8 cellular contexts compared by ENCODE assay signal in the genomic region with DNA sequence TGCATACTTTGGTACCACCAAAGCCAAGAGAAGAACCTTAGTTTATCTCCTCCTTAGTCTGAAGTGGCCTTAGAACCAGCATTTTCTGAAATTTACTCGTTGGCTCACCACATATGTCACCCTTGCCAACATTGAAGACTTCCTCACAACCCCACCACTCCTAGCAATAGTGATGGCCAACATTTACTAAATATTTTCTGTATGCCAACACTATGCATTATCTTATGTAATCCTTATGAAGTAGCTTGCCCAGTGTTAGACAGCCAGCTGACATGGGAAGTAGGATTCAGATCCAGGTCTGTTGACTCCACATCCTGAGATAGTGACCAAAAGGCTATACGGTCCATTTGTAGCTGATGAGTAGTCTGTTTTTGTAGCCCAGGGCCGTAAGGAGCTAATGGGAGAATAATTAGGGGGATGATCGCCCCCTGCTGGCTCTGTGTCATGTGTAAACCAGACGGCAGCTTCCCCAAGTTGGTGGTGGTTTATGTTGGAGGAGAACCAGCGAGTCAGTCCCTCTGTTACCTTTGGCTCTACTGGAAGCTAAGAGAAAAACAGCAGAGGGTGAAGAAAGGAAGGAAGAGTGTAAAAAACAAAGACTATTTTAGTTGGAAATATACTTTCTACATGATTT.
A peak's percentile ranks its signal among the peaks of the same experiment; 100 is the strongest.
DNase-seq lines count a peak whose midpoint lies in the region; ATAC-seq and TF ChIP-seq lines count a peak whose summit lies in the region.

No MANE protein-coding gene starts in this region.

- H3K9ac ChIP-seq in Loucy (ENCODE audit: low read depth, low read length, poor library complexity, severe bottlenecking): no peak overlapping the region
- H3K9ac ChIP-seq in parathyroid adenoma: no peak overlapping the region

- no peak overlapping the region for H3K27ac ChIP-seq in parathyroid adenoma
- H3K27ac ChIP-seq in tibial artery: peak overlapping the region; percentile 83 to 85

- peak; percentile 67 for ATAC-seq in GM19351 (IDR thresholded peaks at IDR 0.05; ENCODE audit: unreplicated experiment)

- H3K79me2 ChIP-seq in Loucy (ENCODE audit: insufficient read depth, low read length) (no peaks in the 10 kb centered on the region), parathyroid adenoma (peaks cover under 1% of the 10 kb centered on the region)

- peak; percentile 89 for TF ChIP-seq CTCF in Loucy (conservative IDR thresholded peaks at IDR 0.05; ENCODE audit: low read length)
- peak; percentile 65 for TF ChIP-seq CTCF in parathyroid adenoma (IDR thresholded peaks at IDR 0.05)
- peak; percentile 73 to 86 for TF ChIP-seq CTCF in tibial artery (IDR thresholded peaks at IDR 0.05)

- H3K27me3 ChIP-seq in Loucy (ENCODE audit: insufficient read depth, low read length, poor library complexity, severe bottlenecking) (no peaks in the 10 kb centered on the region), parathyroid adenoma (ENCODE audit: control insufficient read depth, insufficient read depth, low read length) (no peaks in the 10 kb centered on the region), tibial artery (no peaks in the 10 kb centered on the region)

- H3F3A ChIP-seq in Loucy (ENCODE audit: low read depth): no peaks in the 10 kb centered on the region

- H3K4me3 ChIP-seq in Loucy (ENCODE audit: low read length, poor library complexity, severe bottlenecking): no peak overlapping the region
- no peak overlapping the region for H3K4me3 ChIP-seq in parathyroid adenoma (ENCODE audit: low read depth, low read length)
- H3K4me3 ChIP-seq in tibial artery: peak overlapping the region in 1 of 2 donors; percentile 25

- H3K4me1 ChIP-seq in Loucy (ENCODE audit: insufficient read depth, low read length, poor library complexity, severe bottlenecking): no peaks in the 10 kb centered on the region
- H3K4me1 ChIP-seq in parathyroid adenoma: peaks cover 3% of the 10 kb centered on the region
- H3K4me1 ChIP-seq in tibial artery: peaks cover 0 to 33% (median 27%) of the 10 kb centered on the region in 4 donors

- intact Hi-C loops in tibial artery (cut with DNase I; ENCODE audit: low total_unique reads): loop anchor here (2.0 to 10.0 kb wide), 4 partner anchors 74 to 558 kb away; partner anchors contain the start of gene TEAD1

- no peaks in the 10 kb centered on the region for H3K9me2 ChIP-seq in Loucy (replicated peaks; ENCODE audit: low read depth, low read length)

- H3K9me3 ChIP-seq in Loucy (ENCODE audit: insufficient read depth, low read depth, low read length) (no peaks in the 10 kb centered on the region), parathyroid adenoma (ENCODE audit: control insufficient read depth, low read length) (no peaks in the 10 kb centered on the region), tibial artery (no peaks in the 10 kb centered on the region)

- no peaks in the 10 kb centered on the region for H4K20me1 ChIP-seq in Loucy (ENCODE audit: insufficient read depth, low read length, poor library complexity, severe bottlenecking)

- H3K36me3 ChIP-seq in Loucy (ENCODE audit: insufficient read depth, low read length) (no peaks in the 10 kb centered on the region), parathyroid adenoma (ENCODE audit: control insufficient read depth, insufficient read depth, low read length) (no peaks in the 10 kb centered on the region), tibial artery (peaks cover 0 to 10% (median 0%) of the 10 kb centered on the region in 3 donors)

- H3K4me2 ChIP-seq in Loucy (ENCODE audit: low read depth, low read length, poor library complexity, severe bottlenecking): no peak overlapping the region
- no peak overlapping the region for H3K4me2 ChIP-seq in parathyroid adenoma (ENCODE audit: low read length)

- no peak overlapping the region for H2AFZ ChIP-seq in Loucy (ENCODE audit: low read length)
- H2AFZ ChIP-seq in parathyroid adenoma: no peak overlapping the region

- DNase-seq in AG20443 (ENCODE audit: low spot score) (peak; percentile 78), SHP77 treated with DMSO at 0.1 percent for 48 hours (lab: John Stamatoyannopoulos, UW) (peak; percentile 58), germinal center (ENCODE audit: low spot score) (peak; percentile 47), tibial artery (peak; percentile 94 to 95)
- DNase-seq in activated gamma-delta T cell treated with anti-CD3 and anti-CD28 coated beads, Interleukin-2, amount 50 U/mL, for 16 hours (ENCODE audit: low read depth): peak; percentile 37

Comparison
In these comparisons a context has a peak if more than half of its experiments do, and no peak if none do; other contexts are left out.
1. DNase-seq: peak in every context shown above with its lines; median percentile 94 in tibial artery; 78 in AG20443; 58 in SHP77 treated with DMSO at 0.1 percent for 48 hours; 47 in germinal center; 37 in activated gamma-delta T cell treated with anti-CD3 and anti-CD28 coated beads, Interleukin-2, amount 50 U/mL, for 16 hours.